9 cellular contexts compared by ENCODE assay signal in genomic region chr16:379961-380836, GRCh38. TPM values are rescaled to one million over a fixed set of nuclear protein-coding genes. Genes with fewer than 3 reads are reported as not detected.
DNase-seq lines count a peak whose midpoint lies in the region; ATAC-seq and TF ChIP-seq lines count a peak whose summit lies in the region.
"Had no signal": no experiment of that assay in that cellular context is flagged by ENCODE, and none has a peak within 500 bp of the region (broad histone marks: within the 10 kb centered on the region; RNA-seq: fewer than 3 reads in every experiment).

No MANE protein-coding gene starts in this region.

- ATAC-seq in aorta (ENCODE audit: low FRiP score) (no peak), HG02973 (IDR thresholded peaks at IDR 0.05; ENCODE audit: unreplicated experiment) (no peak)

- CTCF ChIA-PET in A673 (lab: Charles Lee), result no interaction called here

- TF ChIP-seq CTCF in A673 (conservative IDR thresholded peaks at IDR 0.05; ENCODE audit: low read depth, low read length), result no peak

- WGBS in HUES64, result 74% methylated on average over 29 of the region's 29 CpGs
- WGBS in aorta, 2 donors, result 73 to 76% methylated on average over 29 of the region's 29 CpGs

- POLR2A ChIA-PET in A673 (lab: Charles Lee; ENCODE audit: low non-redundant PET), result no interaction called here

- no peak overlapping the region for H3K27ac ChIP-seq in A673 (ENCODE audit: low read depth, low read length, poor library complexity, severe bottlenecking)
- peak overlapping the region; percentile 25; the same call in 1 of the 2 replicates for H3K27ac ChIP-seq in HUES64 (ENCODE audit: low read depth, low read length)
- peak overlapping the region; percentile 34 to 71 for H3K27ac ChIP-seq in mucosa of rectum (ENCODE audit: low read depth in 2 of 2, low read length in 2 of 2)
- no peak overlapping the region for H3K27ac ChIP-seq in aorta (ENCODE audit: low read depth in 1 of 2, low read length in 2 of 2)

- intact Hi-C loops in A673 (cut with micrococcal nuclease; ENCODE audit: unreplicated experiment) (no loop called here), aorta (cut with DNase I) (no loop called here)

- H3K4me3 ChIP-seq in A673 (ENCODE audit: low read depth, low read length, poor library complexity, severe bottlenecking), result peak overlapping the region; percentile 93
- H3K4me3 ChIP-seq in HUES64 (ENCODE audit: low read length), result peak overlapping the region; percentile 90
- peak overlapping the region; percentile 73 to 76 for H3K4me3 ChIP-seq in mucosa of rectum (ENCODE audit: low read length in 2 of 2)
- no peak overlapping the region for H3K4me3 ChIP-seq in aorta (ENCODE audit: low read length in 2 of 2)

- H3K9me3 ChIP-seq in A673 (ENCODE audit: low read depth, low read length, poor library complexity, severe bottlenecking) (no peaks in the 10 kb centered on the region), HUES64 (ENCODE audit: insufficient read depth, low read depth, low read length) (no peaks in the 10 kb centered on the region), mucosa of rectum (ENCODE audit: control insufficient read depth in 2 of 2, low read length in 2 of 2) (no peaks in the 10 kb centered on the region), aorta (ENCODE audit: control insufficient read depth, low read length) (no peaks in the 10 kb centered on the region)

- H3K27me3 ChIP-seq in A673 (replicated peaks; ENCODE audit: insufficient read depth, low read depth, low read length, poor library complexity) (no peaks in the 10 kb centered on the region), HUES64 (ENCODE audit: insufficient read depth, low read length) (peaks cover 16% of the 10 kb centered on the region; the same call in 1 of the 2 replicates), mucosa of rectum (ENCODE audit: control insufficient read depth in 2 of 2, insufficient read depth in 2 of 2, low read length in 2 of 2) (no peaks in the 10 kb centered on the region), aorta (ENCODE audit: control insufficient read depth in 1 of 2, insufficient read depth in 2 of 2, low read length in 1 of 2) (no peaks in the 10 kb centered on the region)

- DNase-seq in A673 (ENCODE audit: low spot score) (no peak), aorta (no peak)
- peak; percentile 41 for DNase-seq in central memory CD4-positive, alpha-beta T cell
- DNase-seq in stimulated activated CD8-positive, alpha-beta memory T cell treated with anti-CD3 and anti-CD28 coated beads, Interleukin-4, amount 100 ng/mL, for 48 hours, result no peak
- DNase-seq in activated CD8-positive, alpha-beta memory T cell treated with anti-CD3 and anti-CD28 coated beads, Interleukin-2, amount 50 U/mL, for 4 hours, result no peak
- DNase-seq: stimulated activated CD4-positive, alpha-beta T cell treated with anti-CD3 and anti-CD28 coated beads, Interleukin-12 subunit alpha, Interleukin-12 subunit beta, amount 100 ng/mL, for 4 hours had no signal

- H3K36me3 ChIP-seq in A673 (ENCODE audit: insufficient read depth, low read length, poor library complexity, severe bottlenecking) (peaks cover 8% of the 10 kb centered on the region), HUES64 (ENCODE audit: insufficient read depth, low read length) (peaks cover 21% of the 10 kb centered on the region), mucosa of rectum (ENCODE audit: control insufficient read depth in 2 of 2, insufficient read depth in 2 of 2, low read length in 2 of 2) (peaks cover 8 to 21% of the 10 kb centered on the region in 2 donors), aorta (ENCODE audit: control insufficient read depth in 1 of 2, insufficient read depth in 2 of 2, low read length in 1 of 2) (peaks cover 0 to 3% of the 10 kb centered on the region in 2 donors)

- H3K9ac ChIP-seq in HUES64 (ENCODE audit: low read depth, low read length) (peak overlapping the region; percentile 66), mucosa of rectum (ENCODE audit: low read depth in 1 of 2, low read length in 2 of 2) (peak overlapping the region; percentile 24 to 83)

- H3K4me1 ChIP-seq in A673 (ENCODE audit: insufficient read depth, low read length, poor library complexity, severe bottlenecking) (no peaks in the 10 kb centered on the region), HUES64 (ENCODE audit: insufficient read depth, low read length) (peaks cover 18% of the 10 kb centered on the region), mucosa of rectum (ENCODE audit: control insufficient read depth in 2 of 2, insufficient read depth in 2 of 2, low read length in 2 of 2) (peaks cover 27 to 35% of the 10 kb centered on the region in 2 donors), aorta (ENCODE audit: control insufficient read depth in 1 of 2, insufficient read depth in 2 of 2, low read length in 2 of 2) (no peaks in the 10 kb centered on the region)

- BruUV-seq in A673 (replicated peaks; lab: Mats Ljungman, UMichigan), result no TSS peak

RNA-seq across cellular contexts. Expression of gene PGAP6, which starts 1.6 kb away (rescaled TPM):
- 38.7 and 47.1 TPM in 2 replicates for total RNA-seq in A673 (2021)
- 50.5 TPM for polyA plus RNA-seq in HUES64 (2013, experiment 1 of 2)
- 61.3 TPM for polyA plus RNA-seq in HUES64 (2013, experiment 2 of 2)
- 10 to 100 TPM; 38.9 to 39.0 TPM for total RNA-seq in aorta
- 10 to 100 TPM; 27.4 to 41.4 TPM for polyA plus RNA-seq in aorta

RNA-seq across cellular contexts. Expression of gene MRPL28, which starts 9.9 kb away (rescaled TPM):
- total RNA-seq in A673 (2021) (150 and 157 TPM in 2 replicates), aorta (10 to 100 TPM; 35.5 to 38.0 TPM)
- polyA plus RNA-seq in HUES64 (2013, experiment 1 of 2), result 82.0 TPM
- 77.9 TPM for polyA plus RNA-seq in HUES64 (2013, experiment 2 of 2)
- polyA plus RNA-seq in aorta, result 100 to 1,000 TPM in 1 of 2 donors, 10 to 100 TPM in 1; 42.6 to 107 TPM

RNA-seq across cellular contexts. Expression of gene NME4, which starts 16.8 kb away (rescaled TPM):
- total RNA-seq in A673 (2021), result 261 and 321 TPM in 2 replicates
- 240 TPM for polyA plus RNA-seq in HUES64 (2013, experiment 1 of 2)
- 284 TPM for polyA plus RNA-seq in HUES64 (2013, experiment 2 of 2)
- total RNA-seq in aorta, result 10 to 100 TPM; 65.6 to 81.9 TPM
- 100 to 1,000 TPM in 1 of 2 donors, 10 to 100 TPM in 1; 95.5 to 128 TPM for polyA plus RNA-seq in aorta

RNA-seq across cellular contexts. Expression of gene DECR2, which starts 21.5 kb away (rescaled TPM):
- total RNA-seq in A673 (2021) (27.5 and 28.7 TPM in 2 replicates), aorta (10 to 100 TPM; 10.9 to 15.9 TPM)
- 12.8 TPM for polyA plus RNA-seq in HUES64 (2013, experiment 1 of 2)
- polyA plus RNA-seq in HUES64 (2013, experiment 2 of 2), result 15.0 TPM
- polyA plus RNA-seq in aorta, result 10 to 100 TPM; 16.2 to 21.8 TPM

RNA-seq across cellular contexts. Expression of gene AXIN1, which starts 27.7 kb away (rescaled TPM):
- total RNA-seq in A673 (2021), result 32.7 and 38.2 TPM in 2 replicates
- polyA plus RNA-seq in HUES64 (2013, experiment 1 of 2), result 23.7 TPM
- polyA plus RNA-seq in HUES64 (2013, experiment 2 of 2), result 22.8 TPM
- total RNA-seq in aorta, result 10 to 100 TPM; 17.0 to 19.8 TPM
- 10 to 100 TPM in 1 of 2 donors, 1 to 10 TPM in 1; 9.1 to 14.2 TPM for polyA plus RNA-seq in aorta

Comparison
In these comparisons a context has a peak if more than half of its experiments do, and no peak if none do; other contexts are left out.
1. H3K27ac ChIP-seq: peak in HUES64 (single experiment) and mucosa of rectum (2 of 2); none in A673 (single experiment) and aorta (0 of 2).
2. H3K4me3 ChIP-seq: peak in A673 (single experiment), HUES64 (single experiment) and mucosa of rectum (2 of 2); none in aorta (0 of 2).